Comparison of ENCODE assay signal across 14 cellular contexts in the genomic region with DNA sequence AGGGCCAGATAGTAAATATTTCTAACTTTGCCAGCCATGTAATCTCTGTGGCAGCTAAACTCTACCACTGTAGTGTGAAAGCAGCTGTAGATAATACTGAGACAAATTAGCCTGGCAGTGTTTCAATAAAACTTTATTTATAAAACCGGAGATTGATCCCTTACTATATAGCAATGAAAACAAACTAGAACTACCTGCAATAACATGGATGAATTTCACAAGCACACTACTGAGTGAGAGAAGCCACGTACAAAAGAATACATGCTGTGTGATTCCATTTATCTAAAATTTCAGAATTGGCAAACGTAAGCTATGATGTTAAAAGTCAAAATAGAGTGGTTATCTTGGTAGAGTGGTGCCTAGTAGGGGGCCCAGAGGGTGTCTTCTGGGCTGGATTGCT.
DNase-seq lines count a peak whose midpoint lies in the region; ATAC-seq, FAIRE-seq and TF ChIP-seq lines count a peak whose summit lies in the region.
"Had no signal": no experiment of that assay in that cellular context is flagged by ENCODE, and none has a peak within 500 bp of the region (broad histone marks: within the 10 kb centered on the region; RNA-seq: fewer than 3 reads in every experiment).

No MANE protein-coding gene starts in this region.

- no peak overlapping the region for H3K4me3 Mint-ChIP-seq in immature natural killer cell
- H3K4me3 Mint-ChIP-seq: neural crest cell had no signal

- no peak overlapping the region for H3K9ac ChIP-seq in fibroblast of lung (ENCODE audit: insufficient read depth, low read length)

- BruUV-seq in A673 (replicated peaks; lab: Mats Ljungman, UMichigan): no TSS peak

- H3K27me3 Mint-ChIP-seq in immature natural killer cell (ENCODE audit: low read depth in 3 of 3): peaks cover 0 to 6% (median 4%) of the 10 kb centered on the region in 3 donors

- no peak for TF ChIP-seq CTCF in A673 (conservative IDR thresholded peaks at IDR 0.05; ENCODE audit: low read depth, low read length)
- TF ChIP-seq CTCF in RWPE2 (IDR thresholded peaks at IDR 0.05; ENCODE audit: poor library complexity, severe bottlenecking): no peak
- TF ChIP-seq CTCF in fibroblast of lung (conservative IDR thresholded peaks at IDR 0.05 in 1 of 2, IDR thresholded peaks at IDR 0.05 in 1 of 2; ENCODE audit: low read depth in 1 of 2, low read length in 2 of 2): no peak
- TF ChIP-seq CTCF in pancreas (IDR thresholded peaks at IDR 0.05): no peak

- no peak overlapping the region for H3K4me3 ChIP-seq in A673 (ENCODE audit: low read depth, low read length, poor library complexity, severe bottlenecking)
- H3K4me3 ChIP-seq in RWPE2 (ENCODE audit: severe bottlenecking): no peak overlapping the region
- H3K4me3 ChIP-seq in fibroblast of lung (replicated peaks in 1 of 4; ENCODE audit: control extremely low read depth in 1 of 4, insufficient read depth in 1 of 4, low read depth in 3 of 4, low read length in 4 of 4): no peak overlapping the region
- no peak overlapping the region for H3K4me3 ChIP-seq in pancreas
- H3K4me3 ChIP-seq: tibial nerve had no signal

- H3K79me2 ChIP-seq in fibroblast of lung (ENCODE audit: control insufficient read depth, insufficient read depth, low read length): no peaks in the 10 kb centered on the region

- FAIRE-seq in pancreas (lab: Jason Lieb, UNC) (no peak), urothelium cell line (lab: Jason Lieb, UNC) (no peak)

- H3K4me2 ChIP-seq in fibroblast of lung (ENCODE audit: extremely low read depth, insufficient read depth, low read length): no peak overlapping the region

- H4K20me1 ChIP-seq in fibroblast of lung (ENCODE audit: control insufficient read depth, extremely low read depth, insufficient read depth, low read length): no peaks in the 10 kb centered on the region

- 48% methylated on average over 3 of the region's 3 CpGs for WGBS in pancreas, 2 donors

- CTCF ChIA-PET in A673 (lab: Charles Lee): no interaction called here

- H3K27ac Mint-ChIP-seq in immature natural killer cell: no peak overlapping the region

- peak; percentile 55 for DNase-seq in A673 (ENCODE audit: low spot score)
- no peak for DNase-seq in RWPE2 (ENCODE audit: low spot score)
- no peak for DNase-seq in fibroblast of lung (ENCODE audit: low read depth in 2 of 2)
- DNase-seq in pancreas: no peak
- DNase-seq in urothelium cell line (ENCODE audit: low spot score): no peak
- DNase-seq in immature natural killer cell: no peak
- no peak for DNase-seq in NCI-H2227 (lab: John Stamatoyannopoulos, UW; ENCODE audit: unreplicated experiment)
- no peak for DNase-seq in activated naive CD4-positive, alpha-beta T cell treated with Interleukin-2 at 50 U/mL for 16 hours
- DNase-seq: activated effector memory CD4-positive, alpha-beta T cell treated with Interleukin-2 at 50 U/mL for 16 hours; Caco-2; NCI-H1930; stimulated activated CD4-positive, alpha-beta T cell treated with anti-CD3 and anti-CD28 coated beads, Interleukin-4, amount 100 ng/mL, for 24 hours had no signal

- H3K27me3 ChIP-seq in A673 (replicated peaks; ENCODE audit: insufficient read depth, low read depth, low read length, poor library complexity): no peaks in the 10 kb centered on the region
- H3K27me3 ChIP-seq in RWPE2 (ENCODE audit: insufficient read depth, poor library complexity, severe bottlenecking): no peaks in the 10 kb centered on the region
- no peaks in the 10 kb centered on the region for H3K27me3 ChIP-seq in fibroblast of lung (ENCODE audit: control insufficient read depth, insufficient read depth, low read length)
- H3K27me3 ChIP-seq in pancreas: no peaks in the 10 kb centered on the region
- H3K27me3 ChIP-seq: tibial nerve had no signal

- no peaks in the 10 kb centered on the region for H3K36me3 Mint-ChIP-seq in immature natural killer cell

- H3K36me3 ChIP-seq in A673 (ENCODE audit: insufficient read depth, low read length, poor library complexity, severe bottlenecking): no peaks in the 10 kb centered on the region
- H3K36me3 ChIP-seq in RWPE2 (ENCODE audit: low read depth): no peaks in the 10 kb centered on the region
- H3K36me3 ChIP-seq in fibroblast of lung (ENCODE audit: control insufficient read depth, insufficient read depth, low read length): no peaks in the 10 kb centered on the region
- H3K36me3 ChIP-seq in pancreas: no peaks in the 10 kb centered on the region
- H3K36me3 ChIP-seq: tibial nerve had no signal

- H2AFZ ChIP-seq in fibroblast of lung (ENCODE audit: low read length): no peak overlapping the region

- H3K27ac ChIP-seq in A673 (ENCODE audit: low read depth, low read length, poor library complexity, severe bottlenecking) (peak overlapping the region; percentile 74), RWPE2 (ENCODE audit: poor library complexity, severe bottlenecking) (peak overlapping the region; percentile 6), fibroblast of lung (ENCODE audit: insufficient read depth, low read length) (peak overlapping the region; percentile 36), pancreas (peak overlapping the region; percentile 2 to 78 (median 44))

- no peaks in the 10 kb centered on the region for H3K9me3 Mint-ChIP-seq in immature natural killer cell
- H3K9me3 Mint-ChIP-seq: neural crest cell had no signal

- no peak for ATAC-seq in RWPE2 (ENCODE audit: low read depth)
- no peak for ATAC-seq in pancreas

- H3K4me1 ChIP-seq in A673 (ENCODE audit: insufficient read depth, low read length, poor library complexity, severe bottlenecking) (peaks cover 81% of the 10 kb centered on the region), RWPE2 (ENCODE audit: insufficient read depth, poor library complexity, severe bottlenecking) (peaks cover 14% of the 10 kb centered on the region), fibroblast of lung (ENCODE audit: control insufficient read depth, extremely low read depth, insufficient read depth, low read length) (peaks cover 15% of the 10 kb centered on the region), pancreas (peaks cover 0 to 35% (median 8%) of the 10 kb centered on the region in 3 donors)
- H3K4me1 ChIP-seq: Caco-2 had no signal

- no peaks in the 10 kb centered on the region for H3K9me3 ChIP-seq in A673 (ENCODE audit: low read depth, low read length, poor library complexity, severe bottlenecking)
- no peaks in the 10 kb centered on the region for H3K9me3 ChIP-seq in RWPE2 (ENCODE audit: severe bottlenecking)
- H3K9me3 ChIP-seq in fibroblast of lung (ENCODE audit: control insufficient read depth, insufficient read depth, low read depth, low read length): no peaks in the 10 kb centered on the region
- H3K9me3 ChIP-seq in pancreas: no peaks in the 10 kb centered on the region
- H3K9me3 ChIP-seq: Caco-2, tibial nerve had no signal

- intact Hi-C loops in A673 (cut with micrococcal nuclease; ENCODE audit: unreplicated experiment) (loop anchor here (5.0 kb wide), 2 partner anchors 306 to 339 kb away; no protein-coding TSS in a partner anchor), pancreas (cut with DNase I) (no loop called here)

- H3K4me1 Mint-ChIP-seq in immature natural killer cell: peaks cover 3 to 7% of the 10 kb centered on the region in 2 donors

- POLR2A ChIA-PET in A673 (lab: Charles Lee; ENCODE audit: low non-redundant PET): interaction anchor here (0.6 kb wide), 1 partner anchor 27 kb away, joined by 3 read pairs; no protein-coding TSS in a partner anchor

Comparison
In these comparisons a context has a peak if more than half of its experiments do, and no peak if none do; other contexts are left out.
1. H3K27ac ChIP-seq: peak in every context shown above with its lines; median percentile 74 in A673; 44 in pancreas; 36 in fibroblast of lung; 6 in RWPE2.